Comparison of ENCODE assay signal across 23 cellular contexts in the genomic region with DNA sequence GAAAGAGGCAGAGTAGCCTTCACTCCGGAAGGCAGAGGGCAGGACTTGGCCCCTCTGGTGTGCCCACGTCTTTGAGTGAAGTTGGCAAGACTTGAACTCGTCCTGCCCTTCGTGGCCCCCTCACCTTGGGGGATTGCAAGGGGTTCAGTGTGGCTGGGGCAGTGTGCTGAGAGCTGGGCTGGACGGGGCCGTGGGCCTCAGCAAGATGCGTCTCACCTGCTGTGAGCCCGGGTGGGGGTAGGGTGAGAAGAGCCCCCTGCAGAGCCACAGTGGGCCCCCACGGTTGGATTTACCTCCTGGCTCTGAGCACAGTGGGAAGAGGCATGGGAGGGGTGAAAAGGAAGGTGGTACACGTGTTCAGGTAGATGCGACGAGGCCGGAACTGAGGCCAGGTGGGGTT.
DNase-seq lines count a peak whose midpoint lies in the region; ATAC-seq, FAIRE-seq and TF ChIP-seq lines count a peak whose summit lies in the region.
"Had no signal": no experiment of that assay in that cellular context is flagged by ENCODE, and none has a peak within 500 bp of the region (broad histone marks: within the 10 kb centered on the region; RNA-seq: fewer than 3 reads in every experiment).

No MANE protein-coding gene starts in this region.

- H3K36me3 ChIP-seq in HEK293 (ENCODE audit: control insufficient read depth in 2 of 2, insufficient read depth in 1 of 2, low read length in 2 of 2) (no peaks in the 10 kb centered on the region), osteoblast (ENCODE audit: insufficient read depth, low read length) (no peaks in the 10 kb centered on the region), transverse colon (no peaks in the 10 kb centered on the region)

- DNase-seq in A549 (ENCODE audit: low read depth in 1 of 2, low spot score in 1 of 2) (no peak), glutamatergic neuron (peak; percentile 5), osteoblast (ENCODE audit: insufficient read length, low spot score, missing footprints) (peak; percentile 29), transverse colon (no peak), GM19239 (ENCODE audit: insufficient read length, low spot score) (no peak), inferior parietal cortex (ENCODE audit: extremely low spot score) (no peak)
- DNase-seq: AML-193; Caco-2; CD4-positive, alpha-beta T cell; DMS153; DMS79; GDM1; GOT3; H7 had no signal

- H3K9me3 ChIP-seq in A549 (no peaks in the 10 kb centered on the region), HEK293 (ENCODE audit: control insufficient read depth, insufficient read depth, low read depth, low read length) (no peaks in the 10 kb centered on the region), osteoblast (ENCODE audit: low read depth, low read length) (no peaks in the 10 kb centered on the region), transverse colon (no peaks in the 10 kb centered on the region)
- H3K9me3 ChIP-seq: Caco-2 had no signal

- no peak for TF ChIP-seq POLR2A in A549 (IDR thresholded peaks at IDR 0.05; ENCODE audit: low read length)
- TF ChIP-seq POLR2A in transverse colon (IDR thresholded peaks at IDR 0.05): no peak

- H4K20me1 ChIP-seq in osteoblast (ENCODE audit: insufficient read depth, low read length): no peaks in the 10 kb centered on the region

- TF ChIP-seq CTCF in A549 (IDR thresholded peaks at IDR 0.05) (no peak), HEK293 (tag by site-specific recombination; IDR thresholded peaks at IDR 0.05) (no peak), glutamatergic neuron (IDR thresholded peaks at IDR 0.05; ENCODE audit: partially characterized antibody, unreplicated experiment) (no peak), osteoblast (IDR thresholded peaks at IDR 0.05; ENCODE audit: extremely low read depth, low read depth, low read length) (no peak), transverse colon (IDR thresholded peaks at IDR 0.05) (no peak)

- H3K27ac ChIP-seq in A549 (peak overlapping the region; percentile 27 to 74; a peak in 4 of 6 replicates), HEK293 (ENCODE audit: extremely low read depth, low read depth, low read length) (no peak overlapping the region), osteoblast (ENCODE audit: low read depth, low read length) (no peak overlapping the region), transverse colon (no peak overlapping the region)
- H3K27ac ChIP-seq: C4-2B had no signal

- H3K27me3 ChIP-seq in osteoblast (ENCODE audit: insufficient read depth, low read length) (no peaks in the 10 kb centered on the region), transverse colon (no peaks in the 10 kb centered on the region)

- H3K36me3 Mint-ChIP-seq in glutamatergic neuron (ENCODE audit: unreplicated experiment): peaks cover 5% of the 10 kb centered on the region
- H3K36me3 Mint-ChIP-seq: IgD-negative memory B cell had no signal

- ATAC-seq in A549: no peak
- ATAC-seq: HCT116, HepG2 had no signal

- intact Hi-C loops in transverse colon (cut with DNase I; ENCODE audit: low total_unique reads): no loop called here

- 91% methylated on average over 6 of the region's 13 CpGs for whole genome bisulfite sequencing in A549 (ENCODE audit: missing lambda C conversion rate)
- WGBS in transverse colon (ENCODE audit: low coverage in 1 of 2), 2 donors: 86% methylated on average over 13 of the region's 13 CpGs; no CpG with 5 or more reads in 1 of the 2 donors

- no peak overlapping the region for H3K27ac Mint-ChIP-seq in glutamatergic neuron (ENCODE audit: unreplicated experiment)
- H3K27ac Mint-ChIP-seq: CD4-positive, alpha-beta T cell; IgD-negative memory B cell had no signal

- H3K4me3 Mint-ChIP-seq in glutamatergic neuron (ENCODE audit: unreplicated experiment): no peak overlapping the region
- H3K4me3 Mint-ChIP-seq: CD4-positive, alpha-beta T cell had no signal

- FAIRE-seq in A549 (lab: Jason Lieb, UNC) (no peak), GM19239 (lab: Jason Lieb, UNC) (no peak)
- FAIRE-seq: A204.1, D721Med, GM12892, GM18507, HepG2 had no signal

- TF ChIP-seq EP300 in A549 (IDR thresholded peaks at IDR 0.05) (no peak), transverse colon (IDR thresholded peaks at IDR 0.05; ENCODE audit: low read depth) (no peak)

- no peak overlapping the region for H2AFZ ChIP-seq in osteoblast (ENCODE audit: low read length)

- H3K27me3 Mint-ChIP-seq in glutamatergic neuron (ENCODE audit: unreplicated experiment): peaks cover 2% of the 10 kb centered on the region

- H3K79me2 ChIP-seq in osteoblast (ENCODE audit: insufficient read depth, low read length): no peaks in the 10 kb centered on the region

- H3K4me2 ChIP-seq in A549: no peak overlapping the region
- no peak overlapping the region for H3K4me2 ChIP-seq in osteoblast (ENCODE audit: insufficient read depth, low read length)

- POLR2A ChIA-PET in A549 (lab: Yijun Ruan, JAX): no interaction called here
- POLR2A ChIA-PET in HEK293 (lab: Yijun Ruan, JAX): no interaction called here

- TF ChIP-seq RAD21 in A549 (conservative IDR thresholded peaks at IDR 0.05 in 1 of 2, IDR thresholded peaks at IDR 0.05 in 1 of 2): no peak

- H3K4me1 ChIP-seq in A549: peaks cover 27% of the 10 kb centered on the region
- no peaks in the 10 kb centered on the region for H3K4me1 ChIP-seq in HEK293 (ENCODE audit: control insufficient read depth, insufficient read depth, low read length)
- H3K4me1 ChIP-seq in osteoblast (ENCODE audit: insufficient read depth, low read length): peaks cover 13% of the 10 kb centered on the region
- H3K4me1 ChIP-seq in transverse colon: no peaks in the 10 kb centered on the region

- peaks cover 3% of the 10 kb centered on the region for H3K9me3 Mint-ChIP-seq in glutamatergic neuron (ENCODE audit: unreplicated experiment)
- H3K9me3 Mint-ChIP-seq: CD4-positive, alpha-beta T cell had no signal

- CTCF ChIA-PET in A549 (lab: Yijun Ruan, JAX): interaction anchor here (1.7 to 1.9 kb wide), 2 partner anchors 12 to 55 kb away, joined by 5 to 6 read pairs; no protein-coding TSS in a partner anchor
- CTCF ChIA-PET in HEK293 (lab: Yijun Ruan, JAX): no interaction called here

- H3K4me3 ChIP-seq in A549: no peak overlapping the region
- H3K4me3 ChIP-seq in HEK293 (ENCODE audit: low read depth, low read length): no peak overlapping the region
- no peak overlapping the region for H3K4me3 ChIP-seq in osteoblast (ENCODE audit: insufficient read depth, low read length)
- no peak overlapping the region for H3K4me3 ChIP-seq in transverse colon

- in situ Hi-C loops in transverse colon (cut with MboI; ENCODE audit: low pct_ligation_motif_present in 1 of 4, low pct_unique_long_range_greater_than_20kb in 1 of 4, low sequenced_read_pairs in 3 of 4): no loop called here

- H3K4me1 Mint-ChIP-seq in glutamatergic neuron (ENCODE audit: low read depth, unreplicated experiment): peaks cover 6% of the 10 kb centered on the region
- H3K4me1 Mint-ChIP-seq: IgD-negative memory B cell had no signal

TF ChIP-seq in A549, 52 proteins besides CTCF, POLR2A, EP300 and RAD21 (continues in another document):
- TF ChIP-seq, protein P1, sequence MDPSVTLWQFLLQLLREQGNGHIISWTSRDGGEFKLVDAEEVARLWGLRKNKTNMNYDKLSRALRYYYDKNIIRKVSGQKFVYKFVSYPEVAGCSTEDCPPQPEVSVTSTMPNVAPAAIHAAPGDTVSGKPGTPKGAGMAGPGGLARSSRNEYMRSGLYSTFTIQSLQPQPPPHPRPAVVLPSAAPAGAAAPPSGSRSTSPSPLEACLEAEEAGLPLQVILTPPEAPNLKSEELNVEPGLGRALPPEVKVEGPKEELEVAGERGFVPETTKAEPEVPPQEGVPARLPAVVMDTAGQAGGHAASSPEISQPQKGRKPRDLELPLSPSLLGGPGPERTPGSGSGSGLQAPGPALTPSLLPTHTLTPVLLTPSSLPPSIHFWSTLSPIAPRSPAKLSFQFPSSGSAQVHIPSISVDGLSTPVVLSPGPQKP (IDR thresholded peaks at IDR 0.05; ENCODE audit: low read depth, low read length): no peak
- no peak for TF ChIP-seq NFE2L2 (conservative IDR thresholded peaks at IDR 0.05; ENCODE audit: low read length)
- no peak for TF ChIP-seq TFCP2L1 (CRISPR knock-in tag; IDR thresholded peaks at IDR 0.05)
- TF ChIP-seq CHD2 (IDR thresholded peaks at IDR 0.05; ENCODE audit: low read length, partially characterized antibody): no peak
- no peak for TF ChIP-seq FOSL2 (IDR thresholded peaks at IDR 0.05)
- no peak for TF ChIP-seq FOSL2 (CRISPR knock-in tag; IDR thresholded peaks at IDR 0.05)
- no peak for TF ChIP-seq ZSCAN20 (CRISPR knock-in tag; IDR thresholded peaks at IDR 0.05)
- TF ChIP-seq HDAC2 (IDR thresholded peaks at IDR 0.05): no peak

TF ChIP-seq in HEK293, 187 proteins besides CTCF, POLR2A, EP300 and RAD21:
- TF ChIP-seq, protein P2, sequence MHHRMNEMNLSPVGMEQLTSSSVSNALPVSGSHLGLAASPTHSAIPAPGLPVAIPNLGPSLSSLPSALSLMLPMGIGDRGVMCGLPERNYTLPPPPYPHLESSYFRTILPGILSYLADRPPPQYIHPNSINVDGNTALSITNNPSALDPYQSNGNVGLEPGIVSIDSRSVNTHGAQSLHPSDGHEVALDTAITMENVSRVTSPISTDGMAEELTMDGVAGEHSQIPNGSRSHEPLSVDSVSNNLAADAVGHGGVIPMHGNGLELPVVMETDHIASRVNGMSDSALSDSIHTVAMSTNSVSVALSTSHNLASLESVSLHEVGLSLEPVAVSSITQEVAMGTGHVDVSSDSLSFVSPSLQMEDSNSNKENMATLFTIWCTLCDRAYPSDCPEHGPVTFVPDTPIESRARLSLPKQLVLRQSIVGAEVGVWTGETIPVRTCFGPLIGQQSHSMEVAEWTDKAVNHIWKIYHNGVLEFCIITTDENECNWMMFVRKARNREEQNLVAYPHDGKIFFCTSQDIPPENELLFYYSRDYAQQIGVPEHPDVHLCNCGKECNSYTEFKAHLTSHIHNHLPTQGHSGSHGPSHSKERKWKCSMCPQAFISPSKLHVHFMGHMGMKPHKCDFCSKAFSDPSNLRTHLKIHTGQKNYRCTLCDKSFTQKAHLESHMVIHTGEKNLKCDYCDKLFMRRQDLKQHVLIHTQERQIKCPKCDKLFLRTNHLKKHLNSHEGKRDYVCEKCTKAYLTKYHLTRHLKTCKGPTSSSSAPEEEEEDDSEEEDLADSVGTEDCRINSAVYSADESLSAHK (tag by site-specific recombination; IDR thresholded peaks at IDR 0.05): no peak
- TF ChIP-seq ZIC2 (tag by site-specific recombination; IDR thresholded peaks at IDR 0.05): peak; percentile 46; the same call in 1 of the 2 replicates
- peak; percentile 53 for TF ChIP-seq GLIS1 (tag by site-specific recombination; IDR thresholded peaks at IDR 0.05)
TF ChIP-seq in HEK293: peak in this region for 2.

Comparison
In these comparisons a context has a peak if more than half of its experiments do, and no peak if none do; other contexts are left out.
1. DNase-seq: peak in glutamatergic neuron (single experiment) and osteoblast (single experiment); none in A549 (0 of 2), transverse colon (single experiment), GM19239 (single experiment) and inferior parietal cortex (single experiment).
2. H3K27ac ChIP-seq: peak in A549 (2 of 2); none in HEK293 (single experiment), osteoblast (single experiment) and transverse colon (0 of 4).